Comparison of ENCODE assay signal across 8 cellular contexts in genomic region chr5:37370550-37370863, GRCh38. TPM values are rescaled to one million over a fixed set of nuclear protein-coding genes. Genes with fewer than 3 reads are reported as not detected.
A peak's percentile ranks its signal among the peaks of the same experiment; 100 is the strongest.
DNase-seq lines count a peak whose midpoint lies in the region; TF ChIP-seq lines count a peak whose summit lies in the region.

No MANE protein-coding gene starts in this region.

- no peaks in the 10 kb centered on the region for H3K9me3 Mint-ChIP-seq in activated CD4-positive, alpha-beta T cell treated with anti-CD3 and anti-CD28 coated beads, Interleukin-2, amount 10 ng/mL, durations not matched to agents 24 days and 14 days
- H3K9me3 Mint-ChIP-seq in osteocyte (ENCODE audit: unreplicated experiment) = no peaks in the 10 kb centered on the region

- peak overlapping the region; percentile 95 for H3K27ac Mint-ChIP-seq in activated CD4-positive, alpha-beta T cell treated with anti-CD3 and anti-CD28 coated beads, Interleukin-2, amount 10 ng/mL, durations not matched to agents 24 days and 14 days
- peak overlapping the region; percentile 95 for H3K27ac Mint-ChIP-seq in osteocyte (ENCODE audit: unreplicated experiment)

- peak overlapping the region; percentile 92 for H3K9ac ChIP-seq in endocrine pancreas (ENCODE audit: control insufficient read depth, insufficient read depth, low read length)

- H3K9me3 ChIP-seq in endocrine pancreas (ENCODE audit: control insufficient read depth, low read length) = no peaks in the 10 kb centered on the region

- DNase-seq in activated CD4-positive, alpha-beta T cell treated with anti-CD3 and anti-CD28 coated beads, Interleukin-2, amount 10 ng/mL, durations not matched to agents 24 days and 14 days = no peak
- DNase-seq in activated CD4-positive, alpha-beta T cell treated with anti-CD3 and anti-CD28 coated beads, Interleukin-2, amount 50 U/mL, for 48 hours = no peak
- DNase-seq in NCI-H526 treated with DMSO at 0.1 percent for 48 hours (lab: John Stamatoyannopoulos, UW) (peak; percentile 74), osteocyte (ENCODE audit: extremely low spot score, unreplicated experiment) (no peak), HuH-7.5 (ENCODE audit: low spot score) (no peak), GF-D8 (lab: John Stamatoyannopoulos, UW) (no peak), iPS-NIHi11 (ENCODE audit: low spot score) (no peak)

- TF ChIP-seq CTCF in osteocyte (IDR thresholded peaks at IDR 0.05) = no peak

- H3K27me3 ChIP-seq in endocrine pancreas (ENCODE audit: control insufficient read depth, insufficient read depth, low read length) = no peaks in the 10 kb centered on the region

- H3K4me3 Mint-ChIP-seq in activated CD4-positive, alpha-beta T cell treated with anti-CD3 and anti-CD28 coated beads, Interleukin-2, amount 10 ng/mL, durations not matched to agents 24 days and 14 days = peak overlapping the region; percentile 91
- peak overlapping the region; percentile 96 for H3K4me3 Mint-ChIP-seq in osteocyte (ENCODE audit: unreplicated experiment)

- no peaks in the 10 kb centered on the region for H3K36me3 ChIP-seq in endocrine pancreas (ENCODE audit: control insufficient read depth, insufficient read depth, low read length)

- peak overlapping the region; percentile 99 for H3K4me3 ChIP-seq in endocrine pancreas (ENCODE audit: control insufficient read depth, insufficient read depth, low read length)

- H3K36me3 Mint-ChIP-seq in activated CD4-positive, alpha-beta T cell treated with anti-CD3 and anti-CD28 coated beads, Interleukin-2, amount 10 ng/mL, durations not matched to agents 24 days and 14 days (ENCODE audit: low read depth) = peaks cover 12% of the 10 kb centered on the region
- H3K36me3 Mint-ChIP-seq in osteocyte (ENCODE audit: unreplicated experiment) = peaks cover 2% of the 10 kb centered on the region

- H3K27me3 Mint-ChIP-seq in activated CD4-positive, alpha-beta T cell treated with anti-CD3 and anti-CD28 coated beads, Interleukin-2, amount 10 ng/mL, durations not matched to agents 24 days and 14 days = no peaks in the 10 kb centered on the region
- no peaks in the 10 kb centered on the region for H3K27me3 Mint-ChIP-seq in osteocyte (ENCODE audit: unreplicated experiment)

- H3K4me1 ChIP-seq in endocrine pancreas (ENCODE audit: control insufficient read depth, insufficient read depth, low read length) = peaks cover 8% of the 10 kb centered on the region

- peaks cover 25% of the 10 kb centered on the region for H3K4me1 Mint-ChIP-seq in activated CD4-positive, alpha-beta T cell treated with anti-CD3 and anti-CD28 coated beads, Interleukin-2, amount 10 ng/mL, durations not matched to agents 24 days and 14 days
- H3K4me1 Mint-ChIP-seq in osteocyte (ENCODE audit: unreplicated experiment) = peaks cover 24% of the 10 kb centered on the region

- intact Hi-C loops in activated CD4-positive, alpha-beta T cell treated with anti-CD3 and anti-CD28 coated beads, Interleukin-2, amount 10 ng/mL, durations not matched to agents 24 days and 14 days (cut with micrococcal nuclease) = loop anchor here (2.0 to 5.0 kb wide), 4 partner anchors 258 to 1702 kb away; partner anchors contain the start of genes NIPBL and RICTOR

RNA-seq across cellular contexts. Expression of gene NUP155, which starts 0.4 kb away (rescaled TPM):
- total RNA-seq in activated CD4-positive, alpha-beta T cell treated with anti-CD3 and anti-CD28 coated beads, Interleukin-2, amount 10 ng/mL, durations not matched to agents 24 days and 14 days = 85.1 and 86.2 TPM in 2 replicates
- 24.1 and 25.0 TPM in 2 replicates for total RNA-seq in osteocyte

RNA-seq across cellular contexts. Expression of gene WDR70, which starts 8.6 kb away (rescaled TPM):
- total RNA-seq in activated CD4-positive, alpha-beta T cell treated with anti-CD3 and anti-CD28 coated beads, Interleukin-2, amount 10 ng/mL, durations not matched to agents 24 days and 14 days = 45.0 and 48.9 TPM in 2 replicates
- total RNA-seq in osteocyte = 35.4 and 37.2 TPM in 2 replicates
